12 cellular contexts compared by ENCODE assay signal in genomic region chr9:87122947-87123685, GRCh38.
DNase-seq lines count a peak whose midpoint lies in the region; ATAC-seq and TF ChIP-seq lines count a peak whose summit lies in the region.
"Had no signal": no experiment of that assay in that cellular context is flagged by ENCODE, and none has a peak within 500 bp of the region (broad histone marks: within the 10 kb centered on the region; RNA-seq: fewer than 3 reads in every experiment).

No MANE protein-coding gene starts in this region.

- H3K9me3 ChIP-seq in BLaER1 treated with 17β-estradiol and CSF1 and Interleukin-3, amounts not matched to agents 10 nM and 100 nM (replicated peaks in 1 of 11): no peaks in the 10 kb centered on the region
- H3K9me3 ChIP-seq: ascending aorta had no signal

- H3K27me3 ChIP-seq in BLaER1 treated with 17β-estradiol and CSF1 and Interleukin-3, amounts not matched to agents 10 nM and 100 nM: no peaks in the 10 kb centered on the region
- H3K27me3 ChIP-seq: ascending aorta had no signal

- no peak overlapping the region for H3K4me3 ChIP-seq in BLaER1 treated with 17β-estradiol and CSF1 and Interleukin-3, amounts not matched to agents 10 nM and 100 nM
- H3K4me3 ChIP-seq in cardiac fibroblast (replicated peaks in 1 of 2; ENCODE audit: low read depth in 2 of 2, low read length in 2 of 2): no peak overlapping the region
- H3K4me3 ChIP-seq: ascending aorta had no signal

- TF ChIP-seq CTCF in cardiac fibroblast (IDR thresholded peaks at IDR 0.05; ENCODE audit: low read depth, low read length): no peak

- peaks cover 16 to 37% (median 22%) of the 10 kb centered on the region in 10 experiments; a peak in 19 of 20 replicates for H3K4me1 ChIP-seq in BLaER1 treated with 17β-estradiol and CSF1 and Interleukin-3, amounts not matched to agents 10 nM and 100 nM

- no peaks in the 10 kb centered on the region for H3K36me3 ChIP-seq in BLaER1 treated with 17β-estradiol and CSF1 and Interleukin-3, amounts not matched to agents 10 nM and 100 nM
- H3K36me3 ChIP-seq: ascending aorta had no signal

- peak overlapping the region in 8 of 11 experiments; percentile 13 to 77 (median 60); a peak in 14 of 22 replicates for H3K27ac ChIP-seq in BLaER1 treated with 17β-estradiol and CSF1 and Interleukin-3, amounts not matched to agents 10 nM and 100 nM
- H3K27ac ChIP-seq in caudate nucleus (ENCODE audit: low read depth, low read length): no peak overlapping the region

- no peaks in the 10 kb centered on the region for H4K20me1 ChIP-seq in BLaER1 treated with 17β-estradiol and CSF1 and Interleukin-3, amounts not matched to agents 10 nM and 100 nM

- H3K4me2 ChIP-seq in BLaER1 treated with 17β-estradiol and CSF1 and Interleukin-3, amounts not matched to agents 10 nM and 100 nM: peak overlapping the region; percentile 35 to 76 (median 59); a peak in 21 of 22 replicates

- H3K9ac ChIP-seq in BLaER1 treated with 17β-estradiol and CSF1 and Interleukin-3, amounts not matched to agents 10 nM and 100 nM: peak overlapping the region in 3 of 11 experiments; percentile 8 to 54 (median 12); a peak in 3 of 22 replicates

- peak; percentile 14 for DNase-seq in HPDE6-E6E7 (ENCODE audit: extremely low spot score)
- peak; percentile 93 to 94 for DNase-seq in cardiac fibroblast (ENCODE audit: low read depth in 2 of 2)
- DNase-seq in non-pigmented ciliary epithelial cell (ENCODE audit: low read depth): peak; percentile 78
- no peak for DNase-seq in NCI-H187 treated with DMSO at 0.1 percent for 48 hours (lab: John Stamatoyannopoulos, UW)
- no peak for DNase-seq in caudate nucleus (lab: John Stamatoyannopoulos, UW)
- DNase-seq: activated CD4-positive, alpha-beta T cell treated with anti-CD3 and anti-CD28 coated beads for 1 hour; NCI-H2029 treated with DMSO at 0.1 percent for 48 hours; SHP77 had no signal

- ATAC-seq in HG02970 (IDR thresholded peaks at IDR 0.05; ENCODE audit: low FRiP score, unreplicated experiment) (no peak), HG03039 (IDR thresholded peaks at IDR 0.05; ENCODE audit: unreplicated experiment) (no peak)

Comparison
In these comparisons a context has a peak if more than half of its experiments do, and no peak if none do; other contexts are left out.
1. DNase-seq: peak in HPDE6-E6E7 (single experiment), cardiac fibroblast (2 of 2) and non-pigmented ciliary epithelial cell (single experiment); none in NCI-H187 treated with DMSO at 0.1 percent for 48 hours (single experiment) and caudate nucleus (0 of 61).